ENCODE assay signal across 20 cellular contexts in genomic region chr20:7379621-7380220, GRCh38.
DNase-seq lines count a peak whose midpoint lies in the region; ATAC-seq, FAIRE-seq and TF ChIP-seq lines count a peak whose summit lies in the region.
"Had no signal": no experiment of that assay in that cellular context is flagged by ENCODE, and none has a peak within 500 bp of the region (broad histone marks: within the 10 kb centered on the region; RNA-seq: fewer than 3 reads in every experiment).

No MANE protein-coding gene starts in this region.

- no peaks in the 10 kb centered on the region for H3F3A ChIP-seq in neural progenitor cell (ENCODE audit: low read depth)

- H3K4me1 Mint-ChIP-seq in astrocyte (ENCODE audit: low read depth, unreplicated experiment): peaks cover 6% of the 10 kb centered on the region
- H3K4me1 Mint-ChIP-seq in neural progenitor cell: no peaks in the 10 kb centered on the region

- no peaks in the 10 kb centered on the region for H3K79me2 ChIP-seq in astrocyte (ENCODE audit: insufficient read depth, low read length)
- no peaks in the 10 kb centered on the region for H3K79me2 ChIP-seq in neural progenitor cell (ENCODE audit: low read depth)

- ATAC-seq in foreskin keratinocyte (peak; percentile 49), HG03565 (IDR thresholded peaks at IDR 0.05; ENCODE audit: unreplicated experiment) (no peak), HG03135 (IDR thresholded peaks at IDR 0.05; ENCODE audit: unreplicated experiment) (no peak)
- ATAC-seq: A549, HepG2, Panc1, SK-N-SH treated with all-trans-retinoic acid at 6 μM for 48 hours had no signal

- H3K27ac Mint-ChIP-seq in astrocyte (ENCODE audit: unreplicated experiment) (no peak overlapping the region), neural progenitor cell (no peak overlapping the region)

- H3K27ac ChIP-seq in astrocyte (ENCODE audit: low read depth, low read length) (no peak overlapping the region), foreskin keratinocyte (no peak overlapping the region), neural progenitor cell (no peak overlapping the region)
- H3K27ac ChIP-seq: A549 had no signal

- H2AFZ ChIP-seq in astrocyte (ENCODE audit: low read depth, low read length) (no peak overlapping the region), neural progenitor cell (replicated peaks) (no peak overlapping the region)

- H3K27me3 Mint-ChIP-seq in astrocyte (ENCODE audit: low read depth, unreplicated experiment): no peaks in the 10 kb centered on the region
- peaks cover 2% of the 10 kb centered on the region for H3K27me3 Mint-ChIP-seq in neural progenitor cell (ENCODE audit: insufficient read depth, low read depth)

- FAIRE-seq in astrocyte (lab: Jason Lieb, UNC): no peak
- FAIRE-seq: A549, HepG2 had no signal

- H3K9me3 Mint-ChIP-seq in astrocyte (ENCODE audit: unreplicated experiment) (no peaks in the 10 kb centered on the region), neural progenitor cell (peaks cover 20% of the 10 kb centered on the region)

- TF ChIP-seq CTCF in astrocyte (IDR thresholded peaks at IDR 0.05; ENCODE audit: insufficient read depth, low read depth, low read length) (no peak), foreskin keratinocyte (conservative IDR thresholded peaks at IDR 0.05) (no peak), neural progenitor cell (IDR thresholded peaks at IDR 0.05) (no peak)

- H3K27me3 ChIP-seq in astrocyte (ENCODE audit: insufficient read depth, low read length) (no peaks in the 10 kb centered on the region), foreskin keratinocyte (no peaks in the 10 kb centered on the region), neural progenitor cell (no peaks in the 10 kb centered on the region)

- H3K9me3 ChIP-seq in astrocyte (ENCODE audit: insufficient read depth, low read depth, low read length): no peaks in the 10 kb centered on the region
- no peaks in the 10 kb centered on the region for H3K9me3 ChIP-seq in neural progenitor cell (ENCODE audit: low read depth)
- H3K9me3 ChIP-seq: A549 had no signal

- H3K4me2 ChIP-seq in astrocyte (ENCODE audit: low read length) (no peak overlapping the region), neural progenitor cell (no peak overlapping the region)
- H3K4me2 ChIP-seq: A549 had no signal

- H3K4me3 Mint-ChIP-seq in astrocyte (ENCODE audit: unreplicated experiment): no peak overlapping the region
- H3K4me3 Mint-ChIP-seq in neural progenitor cell: no peak overlapping the region

- H3K4me1 ChIP-seq in astrocyte (ENCODE audit: insufficient read depth, low read length) (no peaks in the 10 kb centered on the region), foreskin keratinocyte (no peaks in the 10 kb centered on the region), neural progenitor cell (peaks cover 8% of the 10 kb centered on the region)
- H3K4me1 ChIP-seq: A549, Caco-2 had no signal

- no peak overlapping the region for H3K4me3 ChIP-seq in astrocyte (ENCODE audit: insufficient read depth, low read depth, low read length)
- no peak overlapping the region for H3K4me3 ChIP-seq in neural progenitor cell
- H3K4me3 ChIP-seq: A549 had no signal

- H3K9ac ChIP-seq in astrocyte (ENCODE audit: low read length) (no peak overlapping the region), neural progenitor cell (no peak overlapping the region)

- no peaks in the 10 kb centered on the region for H3K36me3 Mint-ChIP-seq in astrocyte (ENCODE audit: low read depth, unreplicated experiment)
- H3K36me3 Mint-ChIP-seq in neural progenitor cell: no peaks in the 10 kb centered on the region

- H4K20me1 ChIP-seq in astrocyte (ENCODE audit: insufficient read depth, low read length): no peaks in the 10 kb centered on the region
- no peaks in the 10 kb centered on the region for H4K20me1 ChIP-seq in neural progenitor cell (ENCODE audit: low read depth)

- H3K36me3 ChIP-seq in astrocyte (ENCODE audit: insufficient read depth, low read length) (no peaks in the 10 kb centered on the region), neural progenitor cell (no peaks in the 10 kb centered on the region)

- DNase-seq in Daoy (ENCODE audit: low read depth) (peak; percentile 14), HCEC 1CT (peak; percentile 49), astrocyte (ENCODE audit: low read depth) (peak; percentile 55), foreskin keratinocyte (peak; percentile 21 to 82), neural progenitor cell (ENCODE audit: low spot score) (no peak)
- DNase-seq: Caco-2, DMS153, GOT3, KG1, NCI-H1048, NCI-H1436 treated with DMSO at 0.1 percent for 48 hours, NCI-H2081 treated with DMSO at 0.1 percent for 48 hours, NCI-H510A treated with DMSO at 0.1 percent for 48 hours, Right ventricle myocardium superior had no signal
